ENCODE assay signal across 9 cellular contexts in the genomic region with DNA sequence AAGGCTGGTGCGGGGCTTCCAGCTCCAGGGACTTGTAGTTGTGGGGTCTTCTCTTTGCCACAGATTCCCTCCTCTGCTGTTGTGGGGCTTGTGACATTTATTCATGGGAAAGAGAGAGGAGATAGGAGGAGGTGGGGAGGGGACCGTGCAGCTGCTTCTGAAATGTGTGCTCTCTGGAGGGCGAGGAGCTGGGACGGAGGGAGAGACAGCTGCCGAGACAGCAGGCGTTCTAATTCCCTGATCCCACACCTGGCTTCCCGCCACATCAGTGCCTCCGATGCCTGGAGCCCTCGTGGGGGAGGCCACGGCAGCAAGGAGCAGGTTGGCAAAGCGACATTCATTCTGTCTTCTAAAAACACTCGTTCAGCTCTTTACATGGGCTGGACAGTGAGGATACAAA.
DNase-seq lines count a peak whose midpoint lies in the region; ATAC-seq and TF ChIP-seq lines count a peak whose summit lies in the region.
"Had no signal": no experiment of that assay in that cellular context is flagged by ENCODE, and none has a peak within 500 bp of the region (broad histone marks: within the 10 kb centered on the region; RNA-seq: fewer than 3 reads in every experiment).

No MANE protein-coding gene starts in this region.

- no peak for TF ChIP-seq CTCF in fibroblast of mammary gland (conservative IDR thresholded peaks at IDR 0.05; ENCODE audit: control insufficient read depth, insufficient read depth, low read depth, low read length)
- no peak for TF ChIP-seq CTCF in natural killer cell (IDR thresholded peaks at IDR 0.05)

- H3K27ac Mint-ChIP-seq in natural killer cell = no peak overlapping the region
- H3K27ac Mint-ChIP-seq: T-cell had no signal

- H3K36me3 Mint-ChIP-seq in natural killer cell = no peaks in the 10 kb centered on the region
- H3K36me3 Mint-ChIP-seq: T-cell had no signal

- H3K4me3 ChIP-seq in fibroblast of mammary gland (ENCODE audit: control insufficient read depth, low read depth, low read length) = peak overlapping the region; percentile 33

- H3K27me3 Mint-ChIP-seq in natural killer cell (ENCODE audit: low read depth in 2 of 2) = peaks cover 29 to 33% of the 10 kb centered on the region in 2 donors

- ATAC-seq in natural killer cell (no peak), sciatic nerve (no peak), HG02798 (IDR thresholded peaks at IDR 0.05; ENCODE audit: poor library complexity, unreplicated experiment) (no peak)
- ATAC-seq: T-cell had no signal

- DNase-seq in DMS53 (lab: John Stamatoyannopoulos, UW) (peak; percentile 90), NCI-H526 treated with DMSO at 0.1 percent for 48 hours (lab: John Stamatoyannopoulos, UW) (peak; percentile 70), fibroblast of mammary gland (ENCODE audit: low read depth) (no peak), pons (ENCODE audit: low spot score) (peak; percentile 32), natural killer cell (no peak), sciatic nerve (ENCODE audit: low spot score) (no peak)
- no peak for DNase-seq in activated naive CD4-positive, alpha-beta T cell treated with anti-CD3 and anti-CD28 coated beads, Interleukin-2, amount 50 U/mL, for 16 hours
- DNase-seq: T-cell had no signal

- no peak overlapping the region for H3K4me3 Mint-ChIP-seq in natural killer cell
- H3K4me3 Mint-ChIP-seq: T-cell had no signal

- no peaks in the 10 kb centered on the region for H3K4me1 Mint-ChIP-seq in natural killer cell

- no peaks in the 10 kb centered on the region for H3K9me3 Mint-ChIP-seq in natural killer cell
- H3K9me3 Mint-ChIP-seq: T-cell had no signal

- intact Hi-C loops in natural killer cell (cut with micrococcal nuclease) = no loop called here
- intact Hi-C loops in sciatic nerve (cut with DNase I) = no loop called here

Comparison
In these comparisons a context has a peak if more than half of its experiments do, and no peak if none do; other contexts are left out.
1. DNase-seq: peak in DMS53 (single experiment), NCI-H526 treated with DMSO at 0.1 percent for 48 hours (single experiment) and pons (single experiment); none in fibroblast of mammary gland (single experiment), activated naive CD4-positive, alpha-beta T cell treated with anti-CD3 and anti-CD28 coated beads, Interleukin-2, amount 50 U/mL, for 16 hours (single experiment), natural killer cell (single experiment) and sciatic nerve (single experiment).